ENCODE assay signal across 11 cellular contexts in the genomic region with DNA sequence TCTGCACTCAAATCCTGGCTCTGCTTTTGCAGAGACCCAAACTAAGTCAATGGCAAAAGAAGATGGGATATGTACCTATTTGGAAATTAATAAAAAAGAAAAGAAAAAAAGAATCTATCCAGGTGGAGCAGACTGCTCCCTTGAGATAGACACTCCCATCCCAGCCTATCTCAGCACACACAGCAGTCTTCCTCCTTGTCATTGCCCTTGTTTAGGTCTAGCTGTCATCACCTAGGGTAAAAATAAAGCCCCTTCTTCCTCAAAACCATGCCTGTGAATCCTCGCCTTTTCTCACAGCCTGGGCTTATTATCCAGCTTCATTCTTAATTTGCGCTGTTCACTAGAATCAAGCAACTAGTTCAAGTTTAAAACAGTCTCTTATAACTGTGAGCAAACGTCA.
"Had no signal": no experiment of that assay in that cellular context is flagged by ENCODE, and none has a peak within 500 bp of the region (broad histone marks: within the 10 kb centered on the region; RNA-seq: fewer than 3 reads in every experiment).

No MANE protein-coding gene starts in this region.

- H3K27ac ChIP-seq: GM23248 had no signal

- H3K9ac ChIP-seq: GM23248 had no signal

- H3K4me2 ChIP-seq: GM23338 had no signal

- FAIRE-seq: H1, H54 had no signal

- ATAC-seq: GM23338, HCT116 had no signal

- H3K4me1 ChIP-seq: HAP-1 had no signal

- H3K9me3 ChIP-seq: HAP-1 had no signal

- H3K36me3 ChIP-seq: HAP-1 had no signal

- DNase-seq: GM23248, GOT3, H7, H9, HCEC 1CT, HFFc6 had no signal

- H2AFZ ChIP-seq: GM23248, GM23338 had no signal

- H3K4me3 ChIP-seq: GM23248, GM23338, HAP-1 had no signal
